ENCODE assay signal across 13 cellular contexts in genomic region chr6:143596857-143597256, GRCh38.
DNase-seq lines count a peak whose midpoint lies in the region; ATAC-seq and TF ChIP-seq lines count a peak whose summit lies in the region.
"Had no signal": no experiment of that assay in that cellular context is flagged by ENCODE, and none has a peak within 500 bp of the region (broad histone marks: within the 10 kb centered on the region; RNA-seq: fewer than 3 reads in every experiment).

No MANE protein-coding gene starts in this region.

- H2AK5ac ChIP-seq in trophoblast cell (ENCODE audit: low read length): no peak overlapping the region

- no peaks in the 10 kb centered on the region for H3K79me2 ChIP-seq in trophoblast cell (ENCODE audit: control insufficient read depth, insufficient read depth, low read length, poor library complexity)

- H3K27me3 ChIP-seq in adrenal gland (no peaks in the 10 kb centered on the region), gastroesophageal sphincter (no peaks in the 10 kb centered on the region), trophoblast cell (ENCODE audit: insufficient read depth, low read length) (no peaks in the 10 kb centered on the region)
- H3K27me3 ChIP-seq: spleen had no signal

- no peaks in the 10 kb centered on the region for H3K36me3 ChIP-seq in adrenal gland (replicated peaks in 1 of 2)
- H3K36me3 ChIP-seq in gastroesophageal sphincter: no peaks in the 10 kb centered on the region
- no peaks in the 10 kb centered on the region for H3K36me3 ChIP-seq in trophoblast cell (ENCODE audit: control insufficient read depth in 1 of 2, insufficient read depth in 2 of 2, low read length in 2 of 2)
- H3K36me3 ChIP-seq: spleen had no signal

- no peak overlapping the region for H3K4me2 ChIP-seq in trophoblast cell (ENCODE audit: low read length)

- 31 to 47% (median 38%) methylated on average over 4 of the region's 4 CpGs for WGBS in adrenal gland, 4 donors
- WGBS in gastroesophageal sphincter (ENCODE audit: low coverage in 1 of 2), 2 donors: 30 to 41% methylated on average over 4 of the region's 4 CpGs
- no CpG with 5 or more reads among the region's 4 CpGs for WGBS in trophoblast cell (ENCODE audit: extremely low coverage, insufficient coverage, insufficient read length)

- no peak overlapping the region for H2BK12ac ChIP-seq in trophoblast cell (ENCODE audit: low read length)

- no peaks in the 10 kb centered on the region for H3K9me3 ChIP-seq in adrenal gland (replicated peaks in 1 of 3)
- H3K9me3 ChIP-seq in gastroesophageal sphincter: no peaks in the 10 kb centered on the region
- no peaks in the 10 kb centered on the region for H3K9me3 ChIP-seq in trophoblast cell (ENCODE audit: insufficient read depth, low read depth, low read length)

- TF ChIP-seq POLR2A in adrenal gland (IDR thresholded peaks at IDR 0.05): no peak
- no peak for TF ChIP-seq POLR2A in gastroesophageal sphincter (IDR thresholded peaks at IDR 0.05)

- H2BK5ac ChIP-seq in trophoblast cell (ENCODE audit: low read depth, low read length, poor library complexity): no peak overlapping the region

- TF ChIP-seq EP300 in gastroesophageal sphincter (IDR thresholded peaks at IDR 0.05): no peak

- no peak overlapping the region for H3K14ac ChIP-seq in trophoblast cell (ENCODE audit: low read length)

- no peak overlapping the region for H4K8ac ChIP-seq in trophoblast cell (ENCODE audit: low read depth, low read length)

- H3K18ac ChIP-seq in trophoblast cell (ENCODE audit: low read length): no peak overlapping the region

- no peak overlapping the region for H3K4ac ChIP-seq in trophoblast cell (ENCODE audit: low read depth, low read length)

- peak overlapping the region in 1 of 5 donors; percentile 64 for H3K27ac ChIP-seq in adrenal gland
- peak overlapping the region in 2 of 4 donors; percentile 37 to 58 for H3K27ac ChIP-seq in gastroesophageal sphincter
- H3K27ac ChIP-seq in trophoblast cell (ENCODE audit: low read depth, low read length): no peak overlapping the region
- H3K27ac ChIP-seq: spleen had no signal

- H3K9ac ChIP-seq in trophoblast cell (ENCODE audit: low read length): no peak overlapping the region

- peak; percentile 88 for ATAC-seq in gastroesophageal sphincter
- no peak for ATAC-seq in HG02623 (IDR thresholded peaks at IDR 0.05; ENCODE audit: unreplicated experiment)
- no peak for ATAC-seq in HG02938 (IDR thresholded peaks at IDR 0.05; ENCODE audit: unreplicated experiment)
- ATAC-seq: natural killer cell treated with Interleukin-12 subunit alpha and Interleukin-12 subunit beta and Interleukin-15 and Interleukin-18, amount 100 ng/mL, for 72 hours had no signal

- DNase-seq in AG09319 (ENCODE audit: extremely low read depth, low read depth) (peak; percentile 92), adrenal gland (peak; percentile 40 to 89 (median 80)), trophoblast cell (peak; percentile 44 to 67), ecto neural progenitor cell (ENCODE audit: low spot score) (no peak), mucosa of gallbladder (ENCODE audit: low spot score) (no peak)
- DNase-seq: NCI-H1105, NCI-H446 treated with DMSO at 0.1 percent for 48 hours, OCI-M1, spleen had no signal

- H3K4me1 ChIP-seq in adrenal gland (replicated peaks in 1 of 2) (no peaks in the 10 kb centered on the region), gastroesophageal sphincter (peaks cover 6 to 43% (median 10%) of the 10 kb centered on the region in 3 donors), trophoblast cell (ENCODE audit: control insufficient read depth in 1 of 2, insufficient read depth in 2 of 2, low read length in 2 of 2) (no peaks in the 10 kb centered on the region)

- no peak overlapping the region for H2AFZ ChIP-seq in trophoblast cell (ENCODE audit: insufficient read depth, low read length, poor library complexity)

- no peak overlapping the region for H3K23ac ChIP-seq in trophoblast cell (ENCODE audit: low read length)

- intact Hi-C loops in adrenal gland (cut with DNase I): no loop called here

- TF ChIP-seq CTCF in AG09319 (IDR thresholded peaks at IDR 0.05; ENCODE audit: low read depth, low read length) (peak; percentile 36), adrenal gland (IDR thresholded peaks at IDR 0.05) (peak in 2 of 6 experiments; percentile 5 to 33), gastroesophageal sphincter (IDR thresholded peaks at IDR 0.05) (peak in 1 of 4 experiments; percentile 24)

- no peaks in the 10 kb centered on the region for H3K79me1 ChIP-seq in trophoblast cell (ENCODE audit: low read length)

- H3K4me3 ChIP-seq in adrenal gland (no peak overlapping the region), gastroesophageal sphincter (no peak overlapping the region), trophoblast cell (ENCODE audit: low read depth, low read length) (no peak overlapping the region)
- H3K4me3 ChIP-seq: spleen had no signal

- no peak overlapping the region for H4K91ac ChIP-seq in trophoblast cell (ENCODE audit: low read depth, low read length)

- H2BK120ac ChIP-seq in trophoblast cell (ENCODE audit: insufficient read depth, low read length, poor library complexity): no peak overlapping the region

- H4K12ac ChIP-seq in trophoblast cell (ENCODE audit: low read depth, low read length): no peak overlapping the region

Comparison
In these comparisons a context has a peak if more than half of its experiments do, and no peak if none do; other contexts are left out.
1. DNase-seq: peak in AG09319 (single experiment), adrenal gland (7 of 7) and trophoblast cell (2 of 2); none in ecto neural progenitor cell (single experiment) and mucosa of gallbladder (single experiment).